Comparison of ENCODE assay signal across 33 cellular contexts in genomic region chr5:179054876-179055275, GRCh38. TPM values are rescaled to one million over a fixed set of nuclear protein-coding genes. Genes with fewer than 3 reads are reported as not detected.
DNase-seq lines count a peak whose midpoint lies in the region; ATAC-seq, FAIRE-seq and TF ChIP-seq lines count a peak whose summit lies in the region.
"Had no signal": no experiment of that assay in that cellular context is flagged by ENCODE, and none has a peak within 500 bp of the region (broad histone marks: within the 10 kb centered on the region; RNA-seq: fewer than 3 reads in every experiment).

No MANE protein-coding gene starts in this region.

- H4K20me1 ChIP-seq in HepG2 (ENCODE audit: insufficient read depth, low read length) (no peaks in the 10 kb centered on the region), K562 (replicated peaks; ENCODE audit: control insufficient read depth, insufficient read depth, low read length) (no peaks in the 10 kb centered on the region)
- H4K20me1 ChIP-seq: BLaER1 had no signal

- H2AFZ ChIP-seq in HepG2 (ENCODE audit: low read length) (no peak overlapping the region), K562 (ENCODE audit: low read depth, low read length) (no peak overlapping the region)

- H3K4me2 ChIP-seq in HepG2 (ENCODE audit: low read depth, low read length), result no peak overlapping the region
- no peak overlapping the region for H3K4me2 ChIP-seq in K562 (ENCODE audit: insufficient read depth, low read length)
- H3K4me2 ChIP-seq: BLaER1 had no signal

- H3K27me3 Mint-ChIP-seq in osteocyte (ENCODE audit: unreplicated experiment) (no peaks in the 10 kb centered on the region), type B pancreatic cell (peaks cover 5% of the 10 kb centered on the region)
- H3K27me3 Mint-ChIP-seq: CD4-positive, CD25-positive, alpha-beta regulatory T cell had no signal

- TF ChIP-seq RAD21 in HepG2 (CRISPR knock-in tag; IDR thresholded peaks at IDR 0.05) (no peak), K562 (CRISPR knock-in tag; conservative IDR thresholded peaks at IDR 0.05 in 1 of 2, IDR thresholded peaks at IDR 0.05 in 1 of 2) (no peak)

- POLR2A ChIA-PET in HepG2 (lab: Yijun Ruan, JAX), result no interaction called here
- POLR2A ChIA-PET in K562 (lab: Yijun Ruan, JAX), result no interaction called here

- TF ChIP-seq POLR2A in HepG2 (IDR thresholded peaks at IDR 0.05; ENCODE audit: insufficient read depth in 1 of 2, low read depth in 2 of 2, low read length in 2 of 2), result no peak
- TF ChIP-seq POLR2A in right lobe of liver (IDR thresholded peaks at IDR 0.05), result no peak
- no peak for TF ChIP-seq POLR2A in K562 (conservative IDR thresholded peaks at IDR 0.05)

- no peaks in the 10 kb centered on the region for H3K79me2 ChIP-seq in HepG2 (ENCODE audit: insufficient read depth, low read length)
- H3K79me2 ChIP-seq in K562 (ENCODE audit: control insufficient read depth, insufficient read depth, low read length), result no peaks in the 10 kb centered on the region

- H3K4me3 Mint-ChIP-seq in osteocyte (ENCODE audit: unreplicated experiment) (no peak overlapping the region), type B pancreatic cell (peak overlapping the region; percentile 16)
- H3K4me3 Mint-ChIP-seq: CD14-positive monocyte; CD4-positive, CD25-positive, alpha-beta regulatory T cell; CD8-positive, alpha-beta memory T cell had no signal

- H3K9me3 ChIP-seq in HepG2 (ENCODE audit: low read length) (peaks cover 51% of the 10 kb centered on the region), right lobe of liver (no peaks in the 10 kb centered on the region), K562 (replicated peaks; ENCODE audit: control insufficient read depth, insufficient read depth, low read depth, low read length) (no peaks in the 10 kb centered on the region)

- TF ChIP-seq CTCF in HepG2 (CRISPR knock-in tag; IDR thresholded peaks at IDR 0.05) (no peak), right lobe of liver (IDR thresholded peaks at IDR 0.05) (no peak), K562 (IDR thresholded peaks at IDR 0.05 in 2 of 3, conservative IDR thresholded peaks at IDR 0.05 in 1 of 3; ENCODE audit: insufficient read depth in 2 of 3, low read depth in 1 of 3, low read length in 3 of 3) (no peak), osteocyte (IDR thresholded peaks at IDR 0.05) (no peak), type B pancreatic cell (conservative IDR thresholded peaks at IDR 0.05) (no peak), foreskin fibroblast (IDR thresholded peaks at IDR 0.05; ENCODE audit: low read depth, low read length) (no peak)

- intact Hi-C loops in HepG2 (cut with micrococcal nuclease; ENCODE audit: unreplicated experiment), result loop anchor here (5.0 kb wide), 1 partner anchor 307 kb away; no protein-coding TSS in a partner anchor
- intact Hi-C loops in right lobe of liver (cut with DNase I), result no loop called here
- intact Hi-C loops in K562 (cut with micrococcal nuclease), result no loop called here
- intact Hi-C loops in posterior vena cava (cut with DNase I), result no loop called here

- H3K27ac ChIP-seq in HepG2 (ENCODE audit: extremely low read length, insufficient read depth, low read length) (no peak overlapping the region), right lobe of liver (no peak overlapping the region), K562 (ENCODE audit: extremely low read depth, low read depth, low read length) (no peak overlapping the region)
- H3K27ac ChIP-seq: 22Rv1, BLaER1 had no signal

- TF ChIP-seq EP300 in HepG2 (IDR thresholded peaks at IDR 0.05; ENCODE audit: low read depth in 2 of 2, low read length in 2 of 2) (no peak), HepG2 (CRISPR knock-in tag; IDR thresholded peaks at IDR 0.05; ENCODE audit: borderline replicate concordance) (no peak), K562 (IDR thresholded peaks at IDR 0.05; ENCODE audit: low read length) (no peak)

- in situ Hi-C loops in HepG2 (cut with HindIII; ENCODE audit: extremely low pct_ligation_motif_present, low pct_unique_long_range_greater_than_20kb) (no loop called here), K562 (cut with MboI) (no loop called here)

- H3K4me1 Mint-ChIP-seq in osteocyte (ENCODE audit: unreplicated experiment) (no peaks in the 10 kb centered on the region), type B pancreatic cell (ENCODE audit: unreplicated experiment) (no peaks in the 10 kb centered on the region)

- H3K4me1 ChIP-seq in HepG2 (ENCODE audit: insufficient read depth, low read length) (no peaks in the 10 kb centered on the region), right lobe of liver (no peaks in the 10 kb centered on the region), K562 (replicated peaks in 1 of 2; ENCODE audit: control insufficient read depth in 2 of 2, insufficient read depth in 2 of 2, low read length in 2 of 2) (no peaks in the 10 kb centered on the region; a peak in 1 of 5 replicates)
- H3K4me1 ChIP-seq: BE2C, BLaER1 had no signal

- no peak overlapping the region for H3K27ac Mint-ChIP-seq in osteocyte (ENCODE audit: unreplicated experiment)
- H3K27ac Mint-ChIP-seq in type B pancreatic cell, result peak overlapping the region; percentile 48
- H3K27ac Mint-ChIP-seq: CD14-positive monocyte; CD4-positive, alpha-beta memory T cell; CD8-positive, alpha-beta memory T cell had no signal

- ATAC-seq in HepG2 (no peak), right lobe of liver (no peak), K562 (no peak)
- ATAC-seq: GM12878 had no signal

- H3K36me3 Mint-ChIP-seq in osteocyte (ENCODE audit: unreplicated experiment), result no peaks in the 10 kb centered on the region
- peaks cover 4% of the 10 kb centered on the region for H3K36me3 Mint-ChIP-seq in type B pancreatic cell
- H3K36me3 Mint-ChIP-seq: CD4-positive, CD25-positive, alpha-beta regulatory T cell had no signal

- BruUV-seq in HepG2 (replicated peaks; lab: Mats Ljungman, UMichigan), result no TSS peak
- no TSS peak for BruUV-seq in K562 (replicated peaks; lab: Mats Ljungman, UMichigan)

- H3K36me3 ChIP-seq in HepG2 (replicated peaks in 1 of 2; ENCODE audit: control insufficient read depth in 1 of 2, insufficient read depth in 2 of 2, low read length in 2 of 2) (no peaks in the 10 kb centered on the region), right lobe of liver (no peaks in the 10 kb centered on the region), K562 (ENCODE audit: control insufficient read depth, insufficient read depth, low read length) (no peaks in the 10 kb centered on the region)
- H3K36me3 ChIP-seq: BE2C, BLaER1 had no signal

- CTCF ChIA-PET in HepG2 (lab: Yijun Ruan, JAX; ENCODE audit: low intra/inter-chr PET ratio, low total read pairs) (no interaction called here), K562 (lab: Yijun Ruan, JAX; ENCODE audit: low intra/inter-chr PET ratio) (no interaction called here)

- FAIRE-seq in HepG2 (lab: Jason Lieb, UNC) (no peak), K562 (lab: Jason Lieb, UNC) (no peak)
- FAIRE-seq: GM12878, GM12892, GM18507 had no signal

- H3K9me3 Mint-ChIP-seq in osteocyte (ENCODE audit: unreplicated experiment) (peaks cover 40% of the 10 kb centered on the region), type B pancreatic cell (peaks cover 12% of the 10 kb centered on the region)

- no peak overlapping the region for H3K9ac ChIP-seq in HepG2 (ENCODE audit: insufficient read depth, low read depth, low read length)
- no peak overlapping the region for H3K9ac ChIP-seq in K562 (ENCODE audit: insufficient read depth in 1 of 2, low read depth in 2 of 2, low read length in 2 of 2)
- H3K9ac ChIP-seq: BLaER1 had no signal

- H3K27me3 ChIP-seq in HepG2 (ENCODE audit: control insufficient read depth in 1 of 2, insufficient read depth in 2 of 2, low read length in 2 of 2), result no peaks in the 10 kb centered on the region
- H3K27me3 ChIP-seq in right lobe of liver, result no peaks in the 10 kb centered on the region
- no peaks in the 10 kb centered on the region for H3K27me3 ChIP-seq in K562 (ENCODE audit: control insufficient read depth in 2 of 2, insufficient read depth in 2 of 2, low read length in 2 of 2)
- H3K27me3 ChIP-seq: BE2C, BLaER1 had no signal

- 17% methylated on average over 10 of the region's 10 CpGs for WGBS in HepG2 (ENCODE audit: low lambda C conversion rate)
- 70% methylated on average over 7 of the region's 10 CpGs for WGBS in right lobe of liver (ENCODE audit: insufficient coverage, low coverage, low lambda C conversion rate, missing lambda C conversion rate)
- 2% methylated on average over 10 of the region's 10 CpGs for WGBS in K562 (ENCODE audit: insufficient coverage, low coverage, missing lambda C conversion rate)

- no peak for DNase-seq in HepG2 (ENCODE audit: low spot score)
- no peak for DNase-seq in right lobe of liver
- DNase-seq in K562 (ENCODE audit: extremely low read depth in 1 of 4, low spot score in 3 of 4), result no peak
- peak; percentile 69 for DNase-seq in osteocyte (ENCODE audit: extremely low spot score, unreplicated experiment)
- no peak for DNase-seq in type B pancreatic cell (ENCODE audit: extremely low spot score, unreplicated experiment)
- no peak for DNase-seq in occipital lobe (lab: John Stamatoyannopoulos, UW)
- no peak for DNase-seq in posterior vena cava (ENCODE audit: low spot score)
- DNase-seq in foreskin fibroblast, result no peak
- DNase-seq: ACHN; BE2C; C1 segment of cervical spinal cord; CD4-positive, alpha-beta memory T cell; CD4-positive, CD25-positive, alpha-beta regulatory T cell; CD8-positive, alpha-beta memory T cell; COR-L47; DMS 273 treated with DMSO at 0.1 percent for 48 hours; DMS153; DMS53; DMS79; DND-41; EL; GDM1 had no signal

- no peak overlapping the region for H3K4me3 ChIP-seq in HepG2 (replicated peaks in 1 of 3; ENCODE audit: insufficient read depth in 1 of 3, low read depth in 2 of 3, low read length in 3 of 3)
- no peak overlapping the region for H3K4me3 ChIP-seq in right lobe of liver
- no peak overlapping the region for H3K4me3 ChIP-seq in K562
- no peak overlapping the region for H3K4me3 ChIP-seq in foreskin fibroblast (ENCODE audit: low read depth in 1 of 2, low read length in 2 of 2)
- H3K4me3 ChIP-seq: BLaER1, GM12878 had no signal

- no peaks in the 10 kb centered on the region for H3K9me1 ChIP-seq in K562 (ENCODE audit: control insufficient read depth, insufficient read depth, low read length)

RNA-seq across cellular contexts. Expression of gene ZNF354C, which starts 5.3 kb away (rescaled TPM):
- total RNA-seq in HepG2 (2016; rRNA removed; fragmentation: Illumina TruSeq; extraction: Trizol) (0.02 and 0.03 TPM in 2 replicates), right lobe of liver (1 to 10 TPM in 5 of 6 experiments, under 1 TPM in 1; 0.81 to 2.4 (median 1.4) TPM), K562 (2014; rRNA removed) (not detected in 2 replicates), K562 (2014; rRNA removed; fragmentation: Illumina TruSeq; extraction: Trizol) (0.04 TPM in 1 of 2 replicates, not detected in the other), K562 (2015; rRNA removed; fragmentation: Illumina TruSeq; extraction: Trizol) (0.04 TPM in 2 replicates), K562 (2021) (0.02 and 0.07 TPM in 2 replicates), osteocyte (4.6 and 6.3 TPM in 2 replicates), type B pancreatic cell (ENCODE audit: low replicate concordance) (3.3 and 7.8 TPM in 2 replicates), occipital lobe (59.6 TPM), posterior vena cava (1 to 10 TPM; 6.3 to 6.7 TPM)
- not detected in 2 replicates for total RNA-seq in HepG2 (2016; cell fraction: cytosol; rRNA removed; fragmentation: Illumina TruSeq; extraction: Trizol; ENCODE audit: low read depth)
- 0.02 TPM in 1 of 2 replicates, not detected in the other for total RNA-seq in HepG2 (2016; cell fraction: insoluble cytoplasmic fraction; rRNA removed; fragmentation: Illumina TruSeq; extraction: Trizol)
- not detected in 2 replicates for total RNA-seq in HepG2 (2016; cell fraction: membrane; rRNA removed; fragmentation: Illumina TruSeq; extraction: Trizol)
- total RNA-seq in HepG2 (2016; cell fraction: nucleus; rRNA removed; fragmentation: Illumina TruSeq; extraction: Trizol), result not detected in 2 replicates
- polyA plus RNA-seq in HepG2 (2011; rRNA removed) (0.01 TPM in 1 of 2 replicates, not detected in the other), K562 (2011; rRNA removed) (0.01 TPM in 1 of 2 replicates, not detected in the other), K562 (2014; fragmentation: Illumina TruSeq; extraction: Trizol) (0.03 TPM in 1 of 2 replicates, not detected in the other), K562 (2014; fragmentation: Nextera tagmentation; extraction: Ambion mirVana) (under 1 TPM; 0.01 TPM), K562 (2014; rRNA removed) (0.08 TPM in 1 of 2 replicates, not detected in the other)
- polyA plus RNA-seq in HepG2 (2011; cell fraction: cytosol; rRNA removed), result not detected in 2 replicates
- 0.03 TPM in 2 replicates for polyA plus RNA-seq in HepG2 (2011; cell fraction: nucleus; rRNA removed)
- 0.04 TPM in 1 of 2 replicates, not detected in the other for polyA plus RNA-seq in HepG2 (2012)
- not detected in 2 replicates for polyA plus RNA-seq in HepG2 (2016; cell fraction: cytosol; fragmentation: Illumina TruSeq; extraction: Trizol; ENCODE audit: low read depth)
- polyA plus RNA-seq in HepG2 (2016; cell fraction: insoluble cytoplasmic fraction; fragmentation: Illumina TruSeq; extraction: Trizol; ENCODE audit: low read depth), result 0.04 TPM in 1 of 2 replicates, not detected in the other
- polyA plus RNA-seq in HepG2 (2016; cell fraction: membrane; fragmentation: Illumina TruSeq; extraction: Trizol; ENCODE audit: low read depth), result not detected in 2 replicates
- polyA plus RNA-seq in HepG2 (2016; cell fraction: nucleus; fragmentation: Illumina TruSeq; extraction: Trizol; ENCODE audit: insufficient read depth, low read depth), result 0.11 TPM in 1 of 2 replicates, not detected in the other
- not detected in 2 replicates for polyA minus RNA-seq in HepG2 (2011; rRNA and poly(A)+ RNA removed; ENCODE audit: low replicate concordance)
- polyA minus RNA-seq in HepG2 (2011; cell fraction: cytosol; rRNA and poly(A)+ RNA removed), result not detected in 2 replicates
- polyA minus RNA-seq in HepG2 (2011; cell fraction: nucleus; rRNA and poly(A)+ RNA removed), result 0.12 TPM in 1 of 2 replicates, not detected in the other
- total RNA-seq in K562 (2011; cell fraction: chromatin; rRNA removed; ENCODE audit: low replicate concordance), result not detected in 2 replicates
- total RNA-seq in K562 (2011; cell fraction: nucleolus; rRNA removed), result not detected in 2 replicates
- not detected in 2 replicates for total RNA-seq in K562 (2011; cell fraction: nucleoplasm; rRNA removed)
- polyA plus RNA-seq in K562 (2011; cell fraction: cytosol; rRNA removed), result not detected in 2 replicates
- 0.03 TPM in 1 of 2 replicates, not detected in the other for polyA plus RNA-seq in K562 (2011; cell fraction: nucleus; rRNA removed)
- 0.05 and 0.08 TPM in 2 replicates for polyA plus RNA-seq in K562 (2012)
- polyA minus RNA-seq in K562 (2011; rRNA and poly(A)+ RNA removed), result 0.03 TPM in 1 of 2 replicates, not detected in the other
- polyA minus RNA-seq in K562 (2011; cell fraction: cytosol; rRNA and poly(A)+ RNA removed), result not detected in 2 replicates
- polyA minus RNA-seq in K562 (2011; cell fraction: nucleus; rRNA and poly(A)+ RNA removed), result not detected in 2 replicates
- total RNA-seq: A172 had no signal

RNA-seq across cellular contexts. Expression of gene ZNF879, which starts 31.3 kb away (rescaled TPM):
- total RNA-seq in HepG2 (2016; rRNA removed; fragmentation: Illumina TruSeq; extraction: Trizol), result 2.6 and 2.8 TPM in 2 replicates
- total RNA-seq in HepG2 (2016; cell fraction: cytosol; rRNA removed; fragmentation: Illumina TruSeq; extraction: Trizol; ENCODE audit: low read depth), result 0.61 and 1.1 TPM in 2 replicates
- total RNA-seq in HepG2 (2016; cell fraction: insoluble cytoplasmic fraction; rRNA removed; fragmentation: Illumina TruSeq; extraction: Trizol), result 2.0 and 2.3 TPM in 2 replicates
- 1.3 and 2.1 TPM in 2 replicates for total RNA-seq in HepG2 (2016; cell fraction: membrane; rRNA removed; fragmentation: Illumina TruSeq; extraction: Trizol)
- total RNA-seq in HepG2 (2016; cell fraction: nucleus; rRNA removed; fragmentation: Illumina TruSeq; extraction: Trizol), result 4.1 and 4.5 TPM in 2 replicates
- 0.74 and 0.83 TPM in 2 replicates for polyA plus RNA-seq in HepG2 (2011; rRNA removed)
- polyA plus RNA-seq in HepG2 (2011; cell fraction: cytosol; rRNA removed), result 0.41 and 0.81 TPM in 2 replicates
- 2.3 and 3.4 TPM in 2 replicates for polyA plus RNA-seq in HepG2 (2011; cell fraction: nucleus; rRNA removed)
- 0.61 and 1.0 TPM in 2 replicates for polyA plus RNA-seq in HepG2 (2012)
- polyA plus RNA-seq in HepG2 (2016; cell fraction: cytosol; fragmentation: Illumina TruSeq; extraction: Trizol; ENCODE audit: low read depth), result 0.11 and 0.20 TPM in 2 replicates
- 1.4 and 2.2 TPM in 2 replicates for polyA plus RNA-seq in HepG2 (2016; cell fraction: insoluble cytoplasmic fraction; fragmentation: Illumina TruSeq; extraction: Trizol; ENCODE audit: low read depth)
- polyA plus RNA-seq in HepG2 (2016; cell fraction: membrane; fragmentation: Illumina TruSeq; extraction: Trizol; ENCODE audit: low read depth), result 0.34 and 0.57 TPM in 2 replicates
- polyA plus RNA-seq in HepG2 (2016; cell fraction: nucleus; fragmentation: Illumina TruSeq; extraction: Trizol; ENCODE audit: insufficient read depth, low read depth), result 4.9 and 5.6 TPM in 2 replicates
- 0.47 and 2.5 TPM in 2 replicates for polyA minus RNA-seq in HepG2 (2011; rRNA and poly(A)+ RNA removed; ENCODE audit: low replicate concordance)
- 0.99 and 1.1 TPM in 2 replicates for polyA minus RNA-seq in HepG2 (2011; cell fraction: cytosol; rRNA and poly(A)+ RNA removed)
- polyA minus RNA-seq in HepG2 (2011; cell fraction: nucleus; rRNA and poly(A)+ RNA removed), result 8.6 and 8.9 TPM in 2 replicates
- total RNA-seq in right lobe of liver, result 1 to 10 TPM in 3 of 6 experiments, under 1 TPM in 3; 0.31 to 1.3 (median 0.94) TPM
- 2.1 and 2.3 TPM in 2 replicates for total RNA-seq in K562 (2011; cell fraction: chromatin; rRNA removed; ENCODE audit: low replicate concordance)
- total RNA-seq in K562 (2011; cell fraction: nucleolus; rRNA removed), result 1.7 and 3.0 TPM in 2 replicates
- 2.6 and 3.9 TPM in 2 replicates for total RNA-seq in K562 (2011; cell fraction: nucleoplasm; rRNA removed)
- 0.27 and 0.65 TPM in 2 replicates for total RNA-seq in K562 (2014; rRNA removed)
- 0.51 and 0.77 TPM in 2 replicates for total RNA-seq in K562 (2014; rRNA removed; fragmentation: Illumina TruSeq; extraction: Trizol)
- 0.80 and 0.90 TPM in 2 replicates for total RNA-seq in K562 (2015; rRNA removed; fragmentation: Illumina TruSeq; extraction: Trizol)
- total RNA-seq in K562 (2021), result 0.18 and 0.63 TPM in 2 replicates
- polyA plus RNA-seq in K562 (2011; rRNA removed), result 0.33 TPM in 1 of 2 replicates, not detected in the other
- polyA plus RNA-seq in K562 (2011; cell fraction: cytosol; rRNA removed), result 0.19 TPM in 1 of 2 replicates, not detected in the other
- polyA plus RNA-seq in K562 (2011; cell fraction: nucleus; rRNA removed), result 0.41 and 1.2 TPM in 2 replicates
- polyA plus RNA-seq in K562 (2012), result 0.29 and 0.68 TPM in 2 replicates
- 0.37 and 0.48 TPM in 2 replicates for polyA plus RNA-seq in K562 (2014; fragmentation: Illumina TruSeq; extraction: Trizol)
- under 1 TPM; 0.01 to 0.04 TPM for polyA plus RNA-seq in K562 (2014; fragmentation: Nextera tagmentation; extraction: Ambion mirVana)
- 0.37 and 0.49 TPM in 2 replicates for polyA plus RNA-seq in K562 (2014; rRNA removed)
- 0.24 and 0.91 TPM in 2 replicates for polyA minus RNA-seq in K562 (2011; rRNA and poly(A)+ RNA removed)
- not detected in 2 replicates for polyA minus RNA-seq in K562 (2011; cell fraction: cytosol; rRNA and poly(A)+ RNA removed)
- 0.22 and 1.1 TPM in 2 replicates for polyA minus RNA-seq in K562 (2011; cell fraction: nucleus; rRNA and poly(A)+ RNA removed)
- 4.2 and 5.2 TPM in 2 replicates for total RNA-seq in osteocyte
- 4.8 and 7.2 TPM in 2 replicates for total RNA-seq in type B pancreatic cell (ENCODE audit: low replicate concordance)
- total RNA-seq in occipital lobe, result 18.1 TPM
- total RNA-seq in posterior vena cava, result 1 to 10 TPM; 2.7 to 3.2 TPM
- total RNA-seq: A172, GM12878 had no signal

RNA-seq across cellular contexts. Expression of gene GRM6, which starts 59.8 kb away (rescaled TPM):
- total RNA-seq in HepG2 (2016; rRNA removed; fragmentation: Illumina TruSeq; extraction: Trizol), result not detected in 2 replicates
- total RNA-seq in HepG2 (2016; cell fraction: cytosol; rRNA removed; fragmentation: Illumina TruSeq; extraction: Trizol; ENCODE audit: low read depth), result not detected in 2 replicates
- not detected in 2 replicates for total RNA-seq in HepG2 (2016; cell fraction: insoluble cytoplasmic fraction; rRNA removed; fragmentation: Illumina TruSeq; extraction: Trizol)
- not detected in 2 replicates for total RNA-seq in HepG2 (2016; cell fraction: membrane; rRNA removed; fragmentation: Illumina TruSeq; extraction: Trizol)
- total RNA-seq in HepG2 (2016; cell fraction: nucleus; rRNA removed; fragmentation: Illumina TruSeq; extraction: Trizol), result not detected in 2 replicates
- polyA plus RNA-seq in HepG2 (2011; rRNA removed), result not detected in 2 replicates
- not detected in 2 replicates for polyA plus RNA-seq in HepG2 (2011; cell fraction: cytosol; rRNA removed)
- not detected in 2 replicates for polyA plus RNA-seq in HepG2 (2011; cell fraction: nucleus; rRNA removed)
- not detected in 2 replicates for polyA plus RNA-seq in HepG2 (2012)
- not detected in 2 replicates for polyA plus RNA-seq in HepG2 (2016; cell fraction: cytosol; fragmentation: Illumina TruSeq; extraction: Trizol; ENCODE audit: low read depth)
- not detected in 2 replicates for polyA plus RNA-seq in HepG2 (2016; cell fraction: insoluble cytoplasmic fraction; fragmentation: Illumina TruSeq; extraction: Trizol; ENCODE audit: low read depth)
- polyA plus RNA-seq in HepG2 (2016; cell fraction: membrane; fragmentation: Illumina TruSeq; extraction: Trizol; ENCODE audit: low read depth), result not detected in 2 replicates
- not detected in 2 replicates for polyA plus RNA-seq in HepG2 (2016; cell fraction: nucleus; fragmentation: Illumina TruSeq; extraction: Trizol; ENCODE audit: insufficient read depth, low read depth)
- polyA minus RNA-seq in HepG2 (2011; rRNA and poly(A)+ RNA removed; ENCODE audit: low replicate concordance), result not detected in 2 replicates
- not detected in 2 replicates for polyA minus RNA-seq in HepG2 (2011; cell fraction: cytosol; rRNA and poly(A)+ RNA removed)
- not detected in 2 replicates for polyA minus RNA-seq in HepG2 (2011; cell fraction: nucleus; rRNA and poly(A)+ RNA removed)
- under 1 TPM in 1 of 6 experiments, not detected in 5; 0.05 TPM for total RNA-seq in right lobe of liver
- total RNA-seq in K562 (2011; cell fraction: chromatin; rRNA removed; ENCODE audit: low replicate concordance), result not detected in 2 replicates
- not detected in 2 replicates for total RNA-seq in K562 (2011; cell fraction: nucleolus; rRNA removed)
- total RNA-seq in K562 (2011; cell fraction: nucleoplasm; rRNA removed), result not detected in 2 replicates
- total RNA-seq in K562 (2014; rRNA removed), result not detected in 2 replicates
- total RNA-seq in K562 (2014; rRNA removed; fragmentation: Illumina TruSeq; extraction: Trizol), result not detected in 2 replicates
- not detected in 2 replicates for total RNA-seq in K562 (2015; rRNA removed; fragmentation: Illumina TruSeq; extraction: Trizol)
- total RNA-seq in K562 (2021), result not detected in 2 replicates
- polyA plus RNA-seq in K562 (2011; rRNA removed), result not detected in 2 replicates
- not detected in 2 replicates for polyA plus RNA-seq in K562 (2011; cell fraction: cytosol; rRNA removed)
- not detected in 2 replicates for polyA plus RNA-seq in K562 (2011; cell fraction: nucleus; rRNA removed)
- not detected in 2 replicates for polyA plus RNA-seq in K562 (2012)
- not detected in 2 replicates for polyA plus RNA-seq in K562 (2014; fragmentation: Illumina TruSeq; extraction: Trizol)
- not detected for polyA plus RNA-seq in K562 (2014; fragmentation: Nextera tagmentation; extraction: Ambion mirVana)
- not detected in 2 replicates for polyA plus RNA-seq in K562 (2014; rRNA removed)
- polyA minus RNA-seq in K562 (2011; rRNA and poly(A)+ RNA removed), result not detected in 2 replicates
- polyA minus RNA-seq in K562 (2011; cell fraction: cytosol; rRNA and poly(A)+ RNA removed), result not detected in 2 replicates
- not detected in 2 replicates for polyA minus RNA-seq in K562 (2011; cell fraction: nucleus; rRNA and poly(A)+ RNA removed)
- not detected in 2 replicates for total RNA-seq in osteocyte
- total RNA-seq in type B pancreatic cell (ENCODE audit: low replicate concordance), result not detected in 2 replicates
- total RNA-seq in occipital lobe, result 0.16 TPM
- not detected for total RNA-seq in posterior vena cava
- total RNA-seq: A172; A673; CD4-positive, alpha-beta memory T cell; CD4-positive, CD25-positive, alpha-beta regulatory T cell; CD8-positive, alpha-beta memory T cell; Daoy; G401; GM12878 had no signal
- polyA plus RNA-seq: AG04450; CD14-positive monocyte; CD4-positive, alpha-beta memory T cell; CD4-positive, CD25-positive, alpha-beta regulatory T cell; CD8-positive, alpha-beta memory T cell; GM12878 had no signal

Comparison
In these comparisons a context has a peak if more than half of its experiments do, and no peak if none do; other contexts are left out.
1. Of the 241 proteins assayed by ChIP-seq in both HepG2 and K562: peak only in HepG2: none; only in K562: none; in both: MAFF and MAFK; in neither: 239.